In the genomic region with DNA sequence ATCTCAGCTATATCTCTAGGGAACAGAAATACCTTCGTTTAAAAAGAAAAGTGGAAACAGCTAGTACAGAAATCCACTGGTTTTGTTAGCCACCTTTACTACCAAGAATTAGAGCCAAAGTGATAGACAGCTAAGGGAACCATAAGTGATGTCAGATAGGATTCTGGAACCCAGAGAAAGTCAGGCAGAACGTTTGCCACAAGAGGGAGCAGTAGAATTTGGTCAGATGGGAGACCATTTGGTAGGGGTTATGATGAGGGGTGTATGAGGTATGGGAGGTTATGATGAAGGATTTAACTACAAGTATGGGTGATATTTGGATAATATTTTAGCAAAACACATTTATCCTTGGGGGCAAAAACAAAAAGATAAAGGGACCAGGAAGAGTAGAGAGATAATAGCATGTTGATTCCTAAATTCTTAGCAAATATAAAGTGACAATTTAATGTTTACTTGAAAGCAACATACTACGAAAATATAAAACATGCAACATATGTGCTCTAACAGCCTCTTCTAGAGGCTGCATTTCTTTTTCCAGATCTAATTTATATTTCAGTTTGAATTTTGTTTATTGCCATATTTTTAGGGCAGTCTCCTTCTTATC, we compare ENCODE assay signal across 8 cellular contexts. TPM values are rescaled to one million over a fixed set of nuclear protein-coding genes. Genes with fewer than 3 reads are reported as not detected.
DNase-seq lines count a peak whose midpoint lies in the region; ATAC-seq and TF ChIP-seq lines count a peak whose summit lies in the region.

No MANE protein-coding gene starts in this region.

- H3K27me3 Mint-ChIP-seq in chondrocyte (ENCODE audit: low read depth) (no peaks in the 10 kb centered on the region), progenitor cell of endocrine pancreas (peaks cover 41% of the 10 kb centered on the region)

- ATAC-seq in GM18502 (IDR thresholded peaks at IDR 0.05; ENCODE audit: poor library complexity, unreplicated experiment) (peak; percentile 45), GM19397 (IDR thresholded peaks at IDR 0.05; ENCODE audit: unreplicated experiment) (no peak)

- no peak overlapping the region for H3K4me3 Mint-ChIP-seq in chondrocyte (ENCODE audit: unreplicated experiment)
- no peak overlapping the region for H3K4me3 Mint-ChIP-seq in progenitor cell of endocrine pancreas (ENCODE audit: low read depth)

- TF ChIP-seq CTCF in chondrocyte (IDR thresholded peaks at IDR 0.05) (peak; percentile 77), progenitor cell of endocrine pancreas (IDR thresholded peaks at IDR 0.05; ENCODE audit: unreplicated experiment) (peak; percentile 69)

- peaks cover 41% of the 10 kb centered on the region for H3K4me1 Mint-ChIP-seq in chondrocyte (ENCODE audit: low read depth)
- H3K4me1 Mint-ChIP-seq in progenitor cell of endocrine pancreas (ENCODE audit: low read depth), result peaks cover 11% of the 10 kb centered on the region

- intact Hi-C loops in posterior cingulate gyrus (cut with DNase I), result no loop called here

- DNase-seq in ACHN, result peak; percentile 77
- peak; percentile 54 for DNase-seq in NCI-H2227 treated with DMSO at 0.1 percent for 48 hours (lab: John Stamatoyannopoulos, UW)
- no peak for DNase-seq in chondrocyte (ENCODE audit: low spot score)
- no peak for DNase-seq in progenitor cell of endocrine pancreas (ENCODE audit: low spot score, unreplicated experiment)
- DNase-seq in T-helper 2 cell, result no peak
- no peak for DNase-seq in posterior cingulate gyrus

- in situ Hi-C loops in ACHN (cut with HindIII; ENCODE audit: low pct_ligation_motif_present, low pct_unique_long_range_greater_than_20kb, low sequenced_read_pairs), result no loop called here

- H3K27ac Mint-ChIP-seq in chondrocyte (ENCODE audit: unreplicated experiment), result no peak overlapping the region
- no peak overlapping the region for H3K27ac Mint-ChIP-seq in progenitor cell of endocrine pancreas

- no peaks in the 10 kb centered on the region for H3K9me3 Mint-ChIP-seq in chondrocyte (ENCODE audit: low read depth)
- no peaks in the 10 kb centered on the region for H3K9me3 Mint-ChIP-seq in progenitor cell of endocrine pancreas (ENCODE audit: low read depth)

- peaks cover 14% of the 10 kb centered on the region for H3K36me3 Mint-ChIP-seq in chondrocyte (ENCODE audit: low read depth)
- no peaks in the 10 kb centered on the region for H3K36me3 Mint-ChIP-seq in progenitor cell of endocrine pancreas (ENCODE audit: insufficient read depth)

RNA-seq across cellular contexts. Expression of a gene that starts 3.3 kb away (rescaled TPM):
- total RNA-seq in chondrocyte (50.4 to 53.7 TPM (median 52.7 TPM) in 3 replicates), progenitor cell of endocrine pancreas (5.7 and 7.1 TPM in 2 replicates)

Comparison
In these comparisons a context has a peak if more than half of its experiments do, and no peak if none do; other contexts are left out.
1. DNase-seq: peak in ACHN (single experiment) and NCI-H2227 treated with DMSO at 0.1 percent for 48 hours (single experiment); none in chondrocyte (single experiment), progenitor cell of endocrine pancreas (single experiment), T-helper 2 cell (0 of 5) and posterior cingulate gyrus (0 of 10).